ENCODE assay signal across 1 cellular context in the genomic region with DNA sequence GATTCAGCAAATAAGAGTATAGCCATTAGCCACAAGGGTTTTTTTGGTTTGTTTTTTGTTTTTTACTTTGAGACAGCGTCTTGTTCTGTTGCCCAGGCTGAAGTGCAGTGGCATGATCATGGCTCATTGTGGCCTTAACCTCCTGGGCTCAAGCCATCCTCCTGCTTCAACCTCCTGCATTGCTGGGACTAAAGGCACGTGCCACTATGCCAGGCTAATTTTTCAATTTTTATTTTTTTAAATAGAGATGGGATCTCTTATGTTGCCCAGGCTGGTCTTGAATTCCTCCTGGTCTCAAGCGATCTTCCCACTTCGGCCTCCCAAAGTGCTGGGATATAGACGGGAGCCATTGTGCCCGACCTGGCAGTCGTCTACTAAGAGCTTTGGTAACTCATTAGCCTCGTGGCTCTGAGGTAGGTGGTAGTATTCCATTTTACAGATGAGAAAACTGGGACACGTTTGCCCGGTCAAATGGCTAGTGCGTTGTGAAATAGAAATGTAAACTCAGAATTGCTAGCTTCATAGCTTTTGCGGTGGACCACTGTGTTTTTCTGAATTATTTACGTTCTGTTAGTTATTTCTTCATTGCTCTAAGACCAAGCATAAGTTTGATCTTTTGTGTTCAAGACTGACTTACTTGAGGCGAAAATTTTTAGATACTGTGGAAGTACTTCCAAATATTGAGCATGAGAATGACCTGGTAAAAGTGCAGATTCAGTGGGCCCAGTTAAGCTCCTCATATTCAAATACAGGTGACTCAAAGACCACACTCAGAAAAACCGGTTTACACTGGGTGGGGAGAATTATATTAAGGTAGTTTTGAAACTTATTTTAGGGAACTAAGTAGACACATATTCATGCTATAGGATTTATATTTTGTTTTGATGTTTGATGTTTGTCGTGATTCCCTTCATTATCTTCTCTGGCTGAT.
TF ChIP-seq lines count a peak whose summit lies in the region.

No MANE protein-coding gene starts in this region.

TF ChIP-seq in HEK293T, 16 proteins besides CTCF, POLR2A, EP300 and RAD21 (continued from another document):
- TF ChIP-seq, protein P1, sequence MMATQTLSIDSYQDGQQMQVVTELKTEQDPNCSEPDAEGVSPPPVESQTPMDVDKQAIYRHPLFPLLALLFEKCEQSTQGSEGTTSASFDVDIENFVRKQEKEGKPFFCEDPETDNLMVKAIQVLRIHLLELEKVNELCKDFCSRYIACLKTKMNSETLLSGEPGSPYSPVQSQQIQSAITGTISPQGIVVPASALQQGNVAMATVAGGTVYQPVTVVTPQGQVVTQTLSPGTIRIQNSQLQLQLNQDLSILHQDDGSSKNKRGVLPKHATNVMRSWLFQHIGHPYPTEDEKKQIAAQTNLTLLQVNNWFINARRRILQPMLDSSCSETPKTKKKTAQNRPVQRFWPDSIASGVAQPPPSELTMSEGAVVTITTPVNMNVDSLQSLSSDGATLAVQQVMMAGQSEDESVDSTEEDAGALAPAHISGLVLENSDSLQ (IDR thresholded peaks at IDR 0.05), result no peak
